12 cellular contexts compared by ENCODE assay signal in the genomic region with DNA sequence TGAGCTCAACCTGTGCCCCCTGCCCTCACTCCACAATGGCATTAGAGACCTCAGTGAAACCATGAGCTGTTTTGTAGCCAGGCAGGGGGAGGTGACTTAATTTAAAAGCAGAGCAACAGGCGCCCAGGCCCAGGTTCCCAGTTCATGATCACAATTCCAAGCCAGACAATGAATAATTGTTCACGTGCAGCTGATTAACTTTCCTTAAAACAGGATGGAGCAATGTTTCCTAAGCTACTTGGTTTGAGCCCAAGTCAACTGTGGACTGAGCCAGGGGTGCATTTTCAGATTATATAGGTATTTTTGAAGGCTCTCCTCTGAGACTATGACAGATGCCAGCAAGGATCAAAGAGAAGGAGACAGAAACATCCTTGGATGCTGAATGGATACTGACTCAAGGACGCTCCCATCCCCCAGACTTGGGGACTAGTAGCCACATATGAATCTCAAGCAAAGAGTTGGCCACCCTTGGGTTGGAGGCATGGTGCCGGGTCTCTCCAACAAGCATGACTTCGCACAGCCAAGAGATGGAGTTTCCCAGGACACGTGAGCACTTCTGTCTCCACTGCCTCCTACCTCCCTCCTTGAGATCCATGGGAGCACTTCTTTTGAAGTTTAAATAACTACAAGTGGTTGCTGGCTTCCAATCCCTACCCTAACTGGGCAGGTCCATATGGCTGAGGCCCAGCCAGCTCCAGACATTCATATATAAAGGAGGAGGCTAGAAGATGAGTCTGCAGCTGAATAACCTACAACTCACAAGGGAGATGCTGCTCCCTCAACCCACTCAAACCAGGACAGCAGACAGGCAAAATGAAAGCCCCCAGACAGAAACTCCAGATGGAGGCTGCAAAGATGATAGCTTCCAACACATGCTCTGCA. TPM values are rescaled to one million over a fixed set of nuclear protein-coding genes. Genes with fewer than 3 reads are reported as not detected.
DNase-seq lines count a peak whose midpoint lies in the region; ATAC-seq, FAIRE-seq and TF ChIP-seq lines count a peak whose summit lies in the region.
"Had no signal": no experiment of that assay in that cellular context is flagged by ENCODE, and none has a peak within 500 bp of the region (broad histone marks: within the 10 kb centered on the region; RNA-seq: fewer than 3 reads in every experiment).

No MANE protein-coding gene starts in this region.

- H3K27ac Mint-ChIP-seq in T-helper 1 cell treated with Interleukin-12 subunit alpha and Interleukin-12 subunit beta and Interleukin-4 antibody, amounts not matched to agents 30 μg/mL and 1 μg/mL, for 36 hours, result peak overlapping the region; percentile 43
- H3K27ac Mint-ChIP-seq in WTC11, result peak overlapping the region; percentile 32; the same call in 1 of the 2 replicates

- ATAC-seq in WTC11 (no peak), HG02623 (IDR thresholded peaks at IDR 0.05; ENCODE audit: unreplicated experiment) (no peak)
- ATAC-seq: K562 had no signal

- no peaks in the 10 kb centered on the region for H3K27me3 ChIP-seq in keratinocyte (ENCODE audit: control insufficient read depth, extremely low read depth, insufficient read depth, low read length)
- no peaks in the 10 kb centered on the region for H3K27me3 ChIP-seq in subcutaneous abdominal adipose tissue (ENCODE audit: control insufficient read depth in 5 of 5, insufficient read depth in 4 of 5, low read length in 5 of 5)

- H3K9me1 ChIP-seq in keratinocyte (ENCODE audit: control insufficient read depth, extremely low read depth, insufficient read depth, low read length), result peaks cover 9% of the 10 kb centered on the region

- peaks cover 88% of the 10 kb centered on the region for H3K79me2 ChIP-seq in keratinocyte (ENCODE audit: control insufficient read depth, insufficient read depth, low read length)

- H3K9me3 ChIP-seq in keratinocyte (ENCODE audit: control insufficient read depth, low read depth, low read length) (no peaks in the 10 kb centered on the region), subcutaneous abdominal adipose tissue (ENCODE audit: control insufficient read depth in 5 of 5, low read length in 5 of 5) (no peaks in the 10 kb centered on the region)

- H3K27ac ChIP-seq in keratinocyte (ENCODE audit: control insufficient read depth, insufficient read depth, low read length), result peak overlapping the region; percentile 45
- peak overlapping the region; percentile 72 for H3K27ac ChIP-seq in subcutaneous abdominal adipose tissue (ENCODE audit: low read depth, low read length)

- H3K4me1 Mint-ChIP-seq in T-helper 1 cell treated with Interleukin-12 subunit alpha and Interleukin-12 subunit beta and Interleukin-4 antibody, amounts not matched to agents 30 μg/mL and 1 μg/mL, for 36 hours (ENCODE audit: low read depth), result peaks cover 82% of the 10 kb centered on the region
- peaks cover 95% of the 10 kb centered on the region for H3K4me1 Mint-ChIP-seq in WTC11

- POLR2A ChIA-PET in WTC11 (lab: Charles Lee), result interaction anchor here (0.7 to 3.0 kb wide), 5 partner anchors 9 to 18 kb away, joined by 3 to 10 read pairs (median 3); no protein-coding TSS in a partner anchor

- no peaks in the 10 kb centered on the region for H3K9me3 Mint-ChIP-seq in T-helper 1 cell treated with Interleukin-12 subunit alpha and Interleukin-12 subunit beta and Interleukin-4 antibody, amounts not matched to agents 30 μg/mL and 1 μg/mL, for 36 hours
- no peaks in the 10 kb centered on the region for H3K9me3 Mint-ChIP-seq in WTC11

- H3K4me2 ChIP-seq in keratinocyte (ENCODE audit: control insufficient read depth, extremely low read depth, insufficient read depth, low read depth, low read length), result peak overlapping the region; percentile 38

- peak overlapping the region; percentile 12 for H3K4me3 Mint-ChIP-seq in T-helper 1 cell treated with Interleukin-12 subunit alpha and Interleukin-12 subunit beta and Interleukin-4 antibody, amounts not matched to agents 30 μg/mL and 1 μg/mL, for 36 hours
- H3K4me3 Mint-ChIP-seq in WTC11, result no peak overlapping the region

- FAIRE-seq in keratinocyte (lab: Jason Lieb, UNC), result no peak
- FAIRE-seq: A204.1, endometrium, K562 had no signal

- dilution Hi-C loops in keratinocyte (cut with MboI; ENCODE audit: extremely low pct_ligation_motif_present, low sequenced_read_pairs), result no loop called here

- H3K36me3 ChIP-seq in keratinocyte (ENCODE audit: control insufficient read depth in 2 of 2, extremely low read depth in 1 of 2, insufficient read depth in 2 of 2, low read length in 2 of 2) (peaks cover 11 to 32% of the 10 kb centered on the region in 2 experiments), subcutaneous abdominal adipose tissue (ENCODE audit: control insufficient read depth in 5 of 5, insufficient read depth in 5 of 5, low read length in 5 of 5) (peaks cover 0 to 29% (median 14%) of the 10 kb centered on the region in 5 donors)

- peak overlapping the region in 1 of 3 experiments; percentile 8 for H3K4me3 ChIP-seq in keratinocyte (ENCODE audit: control insufficient read depth in 2 of 3, extremely low read depth in 1 of 3, insufficient read depth in 2 of 3, low read depth in 1 of 3, low read length in 3 of 3)
- H3K4me3 ChIP-seq in subcutaneous abdominal adipose tissue (ENCODE audit: low read depth in 1 of 5, low read length in 5 of 5), result peak overlapping the region in 2 of 5 donors; percentile 28 to 52
- H3K4me3 ChIP-seq: K562 had no signal

- in situ Hi-C loops in KBM-7 (cut with MboI; ENCODE audit: low pct_unique_long_range_greater_than_20kb, low sequenced_read_pairs), result no loop called here

- no peaks in the 10 kb centered on the region for H3K27me3 Mint-ChIP-seq in T-helper 1 cell treated with Interleukin-12 subunit alpha and Interleukin-12 subunit beta and Interleukin-4 antibody, amounts not matched to agents 30 μg/mL and 1 μg/mL, for 36 hours (ENCODE audit: low read depth)
- H3K27me3 Mint-ChIP-seq in WTC11 (ENCODE audit: low read depth), result no peaks in the 10 kb centered on the region

- H4K20me1 ChIP-seq in keratinocyte (ENCODE audit: control insufficient read depth, extremely low read depth, insufficient read depth, low read length), result peaks cover 2% of the 10 kb centered on the region

- no peak overlapping the region for H3K9ac ChIP-seq in keratinocyte (ENCODE audit: control insufficient read depth, extremely low read depth, insufficient read depth, low read length)
- peak overlapping the region in 3 of 5 donors; percentile 9 to 48 (median 26) for H3K9ac ChIP-seq in subcutaneous abdominal adipose tissue (ENCODE audit: low read length in 5 of 5)

- CTCF ChIA-PET in WTC11 (lab: Charles Lee), result interaction anchor here (0.6 to 1.9 kb wide), 11 partner anchors 8 to 104 kb away, joined by 3 to 6 read pairs (median 4); no protein-coding TSS in a partner anchor

- peaks cover 90% of the 10 kb centered on the region for H3K4me1 ChIP-seq in keratinocyte (ENCODE audit: control insufficient read depth, extremely low read depth, insufficient read depth, low read length)
- peaks cover 21 to 100% (median 99%) of the 10 kb centered on the region in 5 donors for H3K4me1 ChIP-seq in subcutaneous abdominal adipose tissue (ENCODE audit: control insufficient read depth in 5 of 5, insufficient read depth in 5 of 5, low read length in 5 of 5)

- H2AFZ ChIP-seq in keratinocyte (ENCODE audit: control insufficient read depth, low read length), result no peak overlapping the region

- TF ChIP-seq CTCF in WTC11 (IDR thresholded peaks at IDR 0.05) (no peak), keratinocyte (optimal IDR thresholded peaks at IDR 0.05 in 1 of 3, IDR thresholded peaks at IDR 0.05 in 1 of 3, conservative IDR thresholded peaks at IDR 0.05 in 1 of 3; ENCODE audit: extremely low read depth in 1 of 3, insufficient read depth in 2 of 3, low read length in 3 of 3) (no peak)

- H3K36me3 Mint-ChIP-seq in T-helper 1 cell treated with Interleukin-12 subunit alpha and Interleukin-12 subunit beta and Interleukin-4 antibody, amounts not matched to agents 30 μg/mL and 1 μg/mL, for 36 hours (ENCODE audit: low read depth), result peaks cover 48% of the 10 kb centered on the region
- H3K36me3 Mint-ChIP-seq in WTC11, result peaks cover 24% of the 10 kb centered on the region

- DNase-seq in T-helper 1 cell (no peak), WTC11 (ENCODE audit: low spot score) (no peak), keratinocyte (ENCODE audit: low read depth, low spot score) (no peak), KBM-7 (no peak), iPS-NIHi11 (ENCODE audit: low spot score) (no peak)
- DNase-seq: stimulated activated CD4-positive, alpha-beta T cell treated with anti-CD3 and anti-CD28 coated beads, Interleukin-15, amount 100 ng/mL, for 24 hours had no signal

TF ChIP-seq in WTC11, 78 proteins besides CTCF, POLR2A, EP300 and RAD21 (continues in another document):
- no peak for TF ChIP-seq SMAD4 (CRISPR knock-in tag; IDR thresholded peaks at IDR 0.05)
- no peak for TF ChIP-seq ATF1 (CRISPR knock-in tag; IDR thresholded peaks at IDR 0.05)
- TF ChIP-seq USF1 (CRISPR knock-in tag; IDR thresholded peaks at IDR 0.05), result no peak
- no peak for TF ChIP-seq OVOL2 (CRISPR knock-in tag; IDR thresholded peaks at IDR 0.05; ENCODE audit: borderline replicate concordance)
- TF ChIP-seq ZNF396 (CRISPR knock-in tag; IDR thresholded peaks at IDR 0.05; ENCODE audit: borderline replicate concordance), result no peak
- TF ChIP-seq CREB1 (CRISPR knock-in tag; IDR thresholded peaks at IDR 0.05), result no peak

RNA-seq across cellular contexts. Expression of gene SMAD7, which starts 12.7 kb away (rescaled TPM):
- total RNA-seq in WTC11 (2021), result 26.7 to 44.7 TPM (median 29.5 TPM) in 3 replicates
- polyA plus RNA-seq in keratinocyte, result 9.5 to 12.2 TPM (median 10.7 TPM) in 3 replicates
- 11.9 TPM for polyA plus RNA-seq in keratinocyte (2011; ENCODE audit: low read depth)
- polyA plus RNA-seq in keratinocyte (2011; cell fraction: cytosol; rRNA removed), result 4.7 and 4.9 TPM in 2 replicates
- polyA plus RNA-seq in keratinocyte (2011; cell fraction: nucleus; rRNA removed), result 21.0 and 21.4 TPM in 2 replicates
- 7.5 and 10.4 TPM in 2 replicates for polyA plus RNA-seq in keratinocyte (2012; ENCODE audit: low replicate concordance)
- 16.0 to 44.2 TPM (median 24.0 TPM) in 3 replicates for polyA minus RNA-seq in keratinocyte
- 15.0 TPM for polyA minus RNA-seq in keratinocyte (2011; cell fraction: cytosol; rRNA and poly(A)+ RNA removed)
- polyA minus RNA-seq in keratinocyte (2011; cell fraction: nucleus; rRNA and poly(A)+ RNA removed), result 19.5 and 21.6 TPM in 2 replicates
